In the genomic region with DNA sequence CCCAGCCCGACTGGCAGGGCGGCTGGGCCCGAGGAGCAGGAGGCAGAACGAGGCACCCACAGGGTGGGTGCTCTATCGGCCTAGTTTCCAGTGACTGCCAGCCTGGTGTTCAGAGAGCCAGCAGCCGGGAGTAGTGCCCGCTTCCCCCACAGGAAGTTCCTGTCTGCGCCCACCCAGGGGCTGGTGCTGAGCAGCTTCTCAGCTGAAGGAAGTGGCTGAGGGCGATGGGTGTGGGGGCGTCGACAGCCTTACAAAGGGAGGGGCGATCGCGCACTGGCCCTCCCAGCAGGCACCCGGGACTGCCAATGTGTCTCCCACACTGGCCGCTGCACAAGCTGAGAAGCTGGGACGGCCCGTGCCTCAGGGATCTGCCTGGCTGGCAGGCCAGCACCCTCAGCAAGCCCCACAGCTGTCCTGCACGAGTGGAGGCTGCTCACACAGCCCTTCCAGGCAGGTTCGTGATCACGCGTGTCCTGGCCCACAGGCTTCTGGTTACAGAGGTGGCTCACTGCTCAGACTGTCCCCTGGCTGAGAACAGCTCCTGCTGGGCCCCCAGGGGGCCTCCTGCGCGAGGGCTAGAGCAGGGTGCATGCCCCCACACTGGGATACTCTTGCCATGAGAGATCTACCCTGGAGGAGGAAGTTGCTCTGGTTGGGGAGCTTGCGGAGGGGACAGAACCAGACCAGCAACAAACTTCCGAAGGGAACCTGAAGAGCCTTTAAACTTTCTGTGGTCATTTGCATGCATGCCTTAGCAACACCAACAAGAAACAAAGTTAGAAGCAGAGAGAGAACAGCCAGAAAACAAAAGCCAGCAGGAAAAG, we compare ENCODE assay signal across 8 cellular contexts. TPM values are rescaled to one million over a fixed set of nuclear protein-coding genes. Genes with fewer than 3 reads are reported as not detected.
DNase-seq lines count a peak whose midpoint lies in the region; ATAC-seq and TF ChIP-seq lines count a peak whose summit lies in the region.

No MANE protein-coding gene starts in this region.

- H3K27ac Mint-ChIP-seq in CD4-positive, alpha-beta memory T cell, result peak overlapping the region; percentile 97 to 99 (median 98)
- H3K27ac Mint-ChIP-seq in T-helper 17 cell, result peak overlapping the region; percentile 98

- H3K4me1 ChIP-seq in CD4-positive, alpha-beta memory T cell (ENCODE audit: insufficient read depth, low read length), result peaks cover 75% of the 10 kb centered on the region
- H3K4me1 ChIP-seq in mucosa of descending colon (ENCODE audit: low read depth) (peaks cover 28% of the 10 kb centered on the region), stomach (peaks cover 28 to 88% (median 65%) of the 10 kb centered on the region in 4 donors)

- intact Hi-C loops in CD4-positive, alpha-beta memory T cell (cut with micrococcal nuclease), result loop anchor here (5.0 kb wide), 3 partner anchors 34 to 246 kb away; a partner anchor contains a TSS
- intact Hi-C loops in mucosa of descending colon (cut with DNase I, micrococcal nuclease) (no loop called here), stomach (cut with DNase I; ENCODE audit: low total_unique reads) (no loop called here)

- 67 to 74% (median 70%) methylated on average over 15 to 26 of the region's 26 CpGs for WGBS in stomach, 5 donors

- ATAC-seq in T-helper 17 cell (peak; percentile 4), mucosa of descending colon (peak; percentile 28), GM18868 (IDR thresholded peaks at IDR 0.05; ENCODE audit: unreplicated experiment) (no peak)

- no peak for TF ChIP-seq POLR2A in stomach (IDR thresholded peaks at IDR 0.05)

- H3K4me1 Mint-ChIP-seq in CD4-positive, alpha-beta memory T cell, result peaks cover 24 to 74% (median 49%) of the 10 kb centered on the region in 4 donors
- H3K4me1 Mint-ChIP-seq in T-helper 17 cell, result peaks cover 54% of the 10 kb centered on the region

- peak; percentile 70 to 84 (median 73) for DNase-seq in CD4-positive, alpha-beta memory T cell
- DNase-seq in T-helper 17 cell, result peak in 2 of 3 donors; percentile 49 to 69
- DNase-seq in activated naive CD8-positive, alpha-beta T cell treated with anti-CD3 and anti-CD28 coated beads, Interleukin-2, amount 50 U/mL, for 16 hours (ENCODE audit: low read depth, low spot score), result peak; percentile 52
- peak; percentile 56 to 89 (median 72) for DNase-seq in mucosa of descending colon
- DNase-seq in stomach, result peak; percentile 43
- DNase-seq in NCI-H446 treated with DMSO at 0.1 percent for 48 hours (lab: John Stamatoyannopoulos, UW), result no peak
- no peak for DNase-seq in NCI-H2227 treated with DMSO at 0.1 percent for 48 hours (lab: John Stamatoyannopoulos, UW)

- H3K27ac ChIP-seq in CD4-positive, alpha-beta memory T cell (ENCODE audit: low read depth, low read length), result peak overlapping the region; percentile 85
- H3K27ac ChIP-seq in stomach, result peak overlapping the region; percentile 29 to 94 (median 84)

- H3K27me3 Mint-ChIP-seq in CD4-positive, alpha-beta memory T cell, result no peaks in the 10 kb centered on the region
- H3K27me3 Mint-ChIP-seq in T-helper 17 cell, result no peaks in the 10 kb centered on the region

- POLR2A ChIA-PET in CD4-positive, alpha-beta memory T cell (lab: Charles Lee; ENCODE audit: partially characterized antibody), result interaction anchor here (0.6 to 9.3 kb wide), 19 partner anchors 14 to 937 kb away, joined by 3 to 249 read pairs (median 9); a partner anchor contains a TSS

- peaks cover 14 to 37% of the 10 kb centered on the region in 2 donors for H3K36me3 Mint-ChIP-seq in CD4-positive, alpha-beta memory T cell
- H3K36me3 Mint-ChIP-seq in T-helper 17 cell (ENCODE audit: low read depth), result peaks cover 5% of the 10 kb centered on the region

- H3K4me3 ChIP-seq in CD4-positive, alpha-beta memory T cell (ENCODE audit: low read length in 2 of 2), result peak overlapping the region; percentile 95 to 98
- H3K4me3 ChIP-seq in mucosa of descending colon, result no peak overlapping the region
- H3K4me3 ChIP-seq in stomach, result peak overlapping the region; percentile 5 to 99 (median 62)

- no peak for TF ChIP-seq EP300 in stomach (IDR thresholded peaks at IDR 0.05)

- H3K9me3 ChIP-seq in CD4-positive, alpha-beta memory T cell (ENCODE audit: control insufficient read depth in 1 of 2, low read length in 2 of 2), result no peaks in the 10 kb centered on the region
- H3K9me3 ChIP-seq in T-helper 17 cell (ENCODE audit: control insufficient read depth, low read length, poor library complexity, severe bottlenecking), result no peaks in the 10 kb centered on the region
- H3K9me3 ChIP-seq in mucosa of descending colon, result no peaks in the 10 kb centered on the region
- H3K9me3 ChIP-seq in stomach, result no peaks in the 10 kb centered on the region

- CTCF ChIA-PET in CD4-positive, alpha-beta memory T cell (lab: Charles Lee; ENCODE audit: partially characterized antibody), result interaction anchor here (1.1 to 2.8 kb wide), 4 partner anchors 18 to 34 kb away, joined by 3 to 21 read pairs (median 5); a partner anchor contains a TSS

- peaks cover 14% of the 10 kb centered on the region for H3K36me3 ChIP-seq in CD4-positive, alpha-beta memory T cell (ENCODE audit: insufficient read depth, low read length)
- H3K36me3 ChIP-seq in mucosa of descending colon (ENCODE audit: low read depth), result no peaks in the 10 kb centered on the region
- peaks cover 4 to 32% (median 22%) of the 10 kb centered on the region in 4 donors for H3K36me3 ChIP-seq in stomach

- no peaks in the 10 kb centered on the region for H3K27me3 ChIP-seq in CD4-positive, alpha-beta memory T cell (ENCODE audit: insufficient read depth, low read length)
- no peaks in the 10 kb centered on the region for H3K27me3 ChIP-seq in stomach

- TF ChIP-seq CTCF in mucosa of descending colon (IDR thresholded peaks at IDR 0.05), result no peak
- TF ChIP-seq CTCF in stomach (IDR thresholded peaks at IDR 0.05), result no peak

- no peaks in the 10 kb centered on the region for H3K9me3 Mint-ChIP-seq in CD4-positive, alpha-beta memory T cell

- peak overlapping the region; percentile 93 to 96 (median 96) for H3K4me3 Mint-ChIP-seq in CD4-positive, alpha-beta memory T cell
- H3K4me3 Mint-ChIP-seq in T-helper 17 cell, result peak overlapping the region; percentile 97

RNA-seq across cellular contexts. Expression of a gene that starts 2.5 kb away (rescaled TPM):
- total RNA-seq in CD4-positive, alpha-beta memory T cell, result 100 to 1,000 TPM; 129 to 137 TPM
- 10 to 100 TPM; 90.5 to 92.9 TPM for polyA plus RNA-seq in CD4-positive, alpha-beta memory T cell
- 100 to 1,000 TPM; 235 to 398 TPM for total RNA-seq in T-helper 17 cell
- 10 to 100 TPM in 2 of 3 donors, 1 to 10 TPM in 1; 9.5 to 22.8 (median 15.1) TPM for total RNA-seq in mucosa of descending colon
- total RNA-seq in stomach, result 10 to 100 TPM in 4 of 5 donors, 1 to 10 TPM in 1; 8.8 to 31.9 (median 14.6) TPM
- 10 to 100 TPM; 11.5 to 20.6 (median 13.1) TPM for polyA plus RNA-seq in stomach

RNA-seq across cellular contexts. Expression of a gene that starts 2.6 kb away (rescaled TPM):
- 10 to 100 TPM; 20.4 to 21.1 TPM for total RNA-seq in CD4-positive, alpha-beta memory T cell
- polyA plus RNA-seq in CD4-positive, alpha-beta memory T cell, result 10 to 100 TPM; 11.5 to 13.6 TPM
- 10 to 100 TPM; 22.4 to 33.6 TPM for total RNA-seq in T-helper 17 cell
- 10 to 100 TPM in 2 of 3 donors, 1 to 10 TPM in 1; 9.6 to 16.1 (median 13.6) TPM for total RNA-seq in mucosa of descending colon
- total RNA-seq in stomach, result 10 to 100 TPM in 3 of 5 donors, 1 to 10 TPM in 2; 1.8 to 53.3 (median 11.2) TPM
- 10 to 100 TPM; 13.4 to 21.6 (median 16.1) TPM for polyA plus RNA-seq in stomach

RNA-seq across cellular contexts. Expression of a gene that starts 17.4 kb away (rescaled TPM):
- 10 to 100 TPM; 14.0 to 15.7 TPM for total RNA-seq in CD4-positive, alpha-beta memory T cell
- 10 to 100 TPM; 11.6 to 22.9 TPM for polyA plus RNA-seq in CD4-positive, alpha-beta memory T cell
- total RNA-seq in T-helper 17 cell (10 to 100 TPM in 1 of 2 donors, 1 to 10 TPM in 1; 7.7 to 10.2 TPM), mucosa of descending colon (under 1 TPM; 0.28 to 0.82 (median 0.55) TPM), stomach (1 to 10 TPM in 1 of 5 donors, under 1 TPM in 1, not detected in 3; 0.55 to 2.6 TPM)
- 1 to 10 TPM; 1.0 to 4.2 (median 1.5) TPM for polyA plus RNA-seq in stomach

RNA-seq across cellular contexts. Expression of a gene that starts 40.8 kb away (rescaled TPM):
- total RNA-seq in CD4-positive, alpha-beta memory T cell, result 10 to 100 TPM; 49.2 to 57.0 TPM
- 10 to 100 TPM; 15.6 to 22.7 TPM for polyA plus RNA-seq in CD4-positive, alpha-beta memory T cell
- total RNA-seq in T-helper 17 cell, result 10 to 100 TPM; 40.4 to 72.8 TPM
- total RNA-seq in mucosa of descending colon, result 10 to 100 TPM; 42.7 to 89.5 (median 72.5) TPM
- 100 to 1,000 TPM in 1 of 5 donors, 10 to 100 TPM in 3, 1 to 10 TPM in 1; 7.1 to 302 (median 32.6) TPM for total RNA-seq in stomach
- 10 to 100 TPM; 56.8 to 73.7 (median 58.8) TPM for polyA plus RNA-seq in stomach

RNA-seq across cellular contexts. Expression of a gene that starts 52.8 kb away (rescaled TPM):
- total RNA-seq in CD4-positive, alpha-beta memory T cell, result 100 to 1,000 TPM; 383 to 386 TPM
- 1,000 to 10,000 TPM in 1 of 2 donors, 100 to 1,000 TPM in 1; 689 to 1,286 TPM for polyA plus RNA-seq in CD4-positive, alpha-beta memory T cell
- total RNA-seq in T-helper 17 cell (100 to 1,000 TPM; 346 to 383 TPM), mucosa of descending colon (100 to 1,000 TPM; 150 to 316 (median 184) TPM), stomach (100 to 1,000 TPM in 3 of 5 donors, 10 to 100 TPM in 2; 21.0 to 480 (median 175) TPM)
- polyA plus RNA-seq in stomach, result 100 to 1,000 TPM in 2 of 3 donors, 10 to 100 TPM in 1; 57.1 to 165 (median 159) TPM

Comparison
In these comparisons a context has a peak if more than half of its experiments do, and no peak if none do; other contexts are left out.
1. DNase-seq: peak in CD4-positive, alpha-beta memory T cell (5 of 5), T-helper 17 cell (2 of 3), activated naive CD8-positive, alpha-beta T cell treated with anti-CD3 and anti-CD28 coated beads, Interleukin-2, amount 50 U/mL, for 16 hours (single experiment), mucosa of descending colon (3 of 3) and stomach (single experiment); none in NCI-H446 treated with DMSO at 0.1 percent for 48 hours (single experiment) and NCI-H2227 treated with DMSO at 0.1 percent for 48 hours (single experiment).